Comparison of ENCODE assay signal across 8 cellular contexts in genomic region chr19:12564016-12564664, GRCh38. TPM values are rescaled to one million over a fixed set of nuclear protein-coding genes. Genes with fewer than 3 reads are reported as not detected.
A peak's percentile ranks its signal among the peaks of the same experiment; 100 is the strongest.
DNase-seq lines count a peak whose midpoint lies in the region; ATAC-seq and TF ChIP-seq lines count a peak whose summit lies in the region.

No MANE protein-coding gene starts in this region.

- TF ChIP-seq CTCF in foreskin keratinocyte (conservative IDR thresholded peaks at IDR 0.05), result peak; percentile 92

- H3K4me3 ChIP-seq in SJSA1, result no peak overlapping the region

- H3K27me3 ChIP-seq in SJSA1 (replicated peaks), result no peaks in the 10 kb centered on the region
- H3K27me3 ChIP-seq in foreskin keratinocyte, result no peaks in the 10 kb centered on the region

- ATAC-seq in foreskin keratinocyte, result peak; percentile 52
- ATAC-seq in HG02885 (IDR thresholded peaks at IDR 0.05; ENCODE audit: poor library complexity, unreplicated experiment), result no peak

- no peaks in the 10 kb centered on the region for H3K4me1 ChIP-seq in SJSA1 (replicated peaks)
- H3K4me1 ChIP-seq in foreskin keratinocyte, result no peaks in the 10 kb centered on the region

- no peaks in the 10 kb centered on the region for H3K36me3 ChIP-seq in SJSA1

- H3K27ac ChIP-seq in SJSA1 (no peak overlapping the region), foreskin keratinocyte (no peak overlapping the region), substantia nigra (ENCODE audit: low read depth, low read length, poor library complexity, severe bottlenecking) (peak overlapping the region; percentile 83)

- peak; percentile 68 for DNase-seq in GDM1 (lab: John Stamatoyannopoulos, UW)
- DNase-seq in NCI-H1048 (lab: John Stamatoyannopoulos, UW), result peak; percentile 83
- DNase-seq in SJSA1 (ENCODE audit: low read depth in 1 of 2, low spot score in 2 of 2), result peak; percentile 67 to 82
- DNase-seq in activated effector memory CD4-positive, alpha-beta T cell treated with anti-CD3 and anti-CD28 coated beads, Interleukin-2, amount 50 U/mL, for 16 hours, result peak; percentile 97
- peak; percentile 89 to 95 for DNase-seq in foreskin keratinocyte
- DNase-seq in nucleus accumbens (lab: John Stamatoyannopoulos, UW), result peak in 55 of 56 donors; percentile 14 to 96 (median 81)
- DNase-seq in substantia nigra (lab: John Stamatoyannopoulos, UW), result peak; percentile 29 to 96 (median 84)

- H3K9me3 ChIP-seq in SJSA1 (replicated peaks), result no peaks in the 10 kb centered on the region

RNA-seq across cellular contexts. Expression of gene ZNF564, which starts 12.9 kb away (rescaled TPM):
- 3.3 and 5.4 TPM in 2 replicates for total RNA-seq in SJSA1 (2014; rRNA removed; shearing (Covaris generic))
- 4.0 and 4.2 TPM in 2 replicates for total RNA-seq in foreskin keratinocyte
- polyA plus RNA-seq in foreskin keratinocyte, result 1.5 TPM in 2 replicates

RNA-seq across cellular contexts. Expression of gene ZNF490, which starts 46.5 kb away (rescaled TPM):
- total RNA-seq in SJSA1 (2014; rRNA removed; shearing (Covaris generic)), result 2.1 and 2.4 TPM in 2 replicates
- 5.3 and 5.7 TPM in 2 replicates for total RNA-seq in foreskin keratinocyte
- 0.18 and 0.22 TPM in 2 replicates for polyA plus RNA-seq in foreskin keratinocyte

RNA-seq across cellular contexts. Expression of gene ZNF791, which starts 46.6 kb away (rescaled TPM):
- total RNA-seq in SJSA1 (2014; rRNA removed; shearing (Covaris generic)), result 14.8 and 15.4 TPM in 2 replicates
- total RNA-seq in foreskin keratinocyte, result 10.6 and 12.1 TPM in 2 replicates
- 3.0 and 3.5 TPM in 2 replicates for polyA plus RNA-seq in foreskin keratinocyte
